In genomic region chr11:74948898-74949747, GRCh38 we compare ENCODE assay signal across 8 cellular contexts. TPM values are rescaled to one million over a fixed set of nuclear protein-coding genes. Genes with fewer than 3 reads are reported as not detected.
DNase-seq lines count a peak whose midpoint lies in the region; ATAC-seq and TF ChIP-seq lines count a peak whose summit lies in the region.

Gene SPCS2, plus strand, starts transcription at chr11:74949266. Its CDS starts 20 bp downstream, at chr11:74949286.
Gene XRRA1, minus strand, starts transcription at chr11:74949091. Its CDS starts 8,213 bp downstream, at chr11:74940878.

- peak within 1 kb of the TSS; percentile 88 for H3K9ac ChIP-seq in muscle layer of colon (ENCODE audit: low read length)

- H3K4me3 ChIP-seq in muscle layer of colon (ENCODE audit: low read depth in 1 of 2, low read length in 2 of 2), result peak within 1 kb of the TSS; percentile 67 to 97

- H3K4me1 ChIP-seq in muscle layer of colon (ENCODE audit: insufficient read depth, low read length), result peaks cover 21% of the 10 kb centered on the region

- H3K27me3 ChIP-seq in muscle layer of colon (ENCODE audit: control insufficient read depth in 1 of 2, insufficient read depth in 2 of 2, low read length in 2 of 2), result no peaks in the 10 kb centered on the region

- ATAC-seq in GM21717 (IDR thresholded peaks at IDR 0.05; ENCODE audit: unreplicated experiment) (peak; percentile 82), esophagus mucosa (peak; percentile 100)

- in situ Hi-C loops in KBM-7 (cut with MboI; ENCODE audit: low pct_unique_long_range_greater_than_20kb, low sequenced_read_pairs), result no loop called here

- peaks cover 5% of the 10 kb centered on the region for H3K36me3 ChIP-seq in muscle layer of colon (ENCODE audit: insufficient read depth, low read length)

- peak within 1 kb of the TSS; percentile 35 for H3K27ac ChIP-seq in muscle layer of colon (ENCODE audit: low read depth, low read length)

- no peaks in the 10 kb centered on the region for H3K9me3 ChIP-seq in muscle layer of colon (ENCODE audit: low read length)

- DNase-seq in DMS153 treated with DMSO at 0.1 percent for 48 hours (lab: John Stamatoyannopoulos, UW; ENCODE audit: unreplicated experiment) (peak; percentile 96), KBM-7 (peak; percentile 98)
- peak; percentile 97 to 98 for DNase-seq in activated T-cell treated with anti-CD3 and anti-CD28 coated beads, Interleukin-2, amount 50 U/mL, for 48 hours
- DNase-seq in stimulated activated CD8-positive, alpha-beta memory T cell treated with anti-CD3 and anti-CD28 coated beads, Interleukin-7, amount 100 ng/mL, for 24 hours (ENCODE audit: low read depth), result peak; percentile 95

TF ChIP-seq in PFSK-1, 5 proteins besides CTCF, POLR2A, EP300 and RAD21:
- TF ChIP-seq TAF1 (IDR thresholded peaks at IDR 0.05; ENCODE audit: borderline replicate concordance, insufficient read depth, low read length) (peak; percentile 92), SIN3A (IDR thresholded peaks at IDR 0.05; ENCODE audit: borderline replicate concordance, insufficient read depth, low read length) (no peak), FOXP2 (optimal IDR thresholded peaks at IDR 0.05; ENCODE audit: borderline replicate concordance, extremely low read depth, extremely low read length, insufficient read depth) (peak; percentile 57), REST (IDR thresholded peaks at IDR 0.05; ENCODE audit: insufficient read depth in 1 of 2, low read depth in 2 of 2, low read length in 2 of 2) (0 out of 4 replicates have a peak, but pooled peaks of 1 of the 2 experiments have one; percentile 20), POLR2AphosphoS5 (IDR thresholded peaks at IDR 0.05; ENCODE audit: low read depth, low read length) (peak; percentile 94)
TF ChIP-seq in PFSK-1: peak in this region for 4.

RNA-seq across cellular contexts. Expression of gene SPCS2, which starts in this region (rescaled TPM):
- polyA plus RNA-seq in PFSK-1 (2012; ENCODE audit: insufficient read length, low read depth), result 246 TPM
- 76.8 TPM for total RNA-seq in esophagus mucosa

RNA-seq across cellular contexts. Expression of gene XRRA1, which starts in this region (rescaled TPM):
- 16.6 TPM for polyA plus RNA-seq in PFSK-1 (2012; ENCODE audit: insufficient read length, low read depth)
- 2.4 TPM for total RNA-seq in esophagus mucosa

Comparison
In these comparisons a context has a peak if more than half of its experiments do, and no peak if none do; other contexts are left out.
1. Peak in every context shown above with its lines: DNase-seq, ATAC-seq, H3K4me3 ChIP-seq and H3K27ac ChIP-seq.